ENCODE assay signal across 16 cellular contexts in the genomic region with DNA sequence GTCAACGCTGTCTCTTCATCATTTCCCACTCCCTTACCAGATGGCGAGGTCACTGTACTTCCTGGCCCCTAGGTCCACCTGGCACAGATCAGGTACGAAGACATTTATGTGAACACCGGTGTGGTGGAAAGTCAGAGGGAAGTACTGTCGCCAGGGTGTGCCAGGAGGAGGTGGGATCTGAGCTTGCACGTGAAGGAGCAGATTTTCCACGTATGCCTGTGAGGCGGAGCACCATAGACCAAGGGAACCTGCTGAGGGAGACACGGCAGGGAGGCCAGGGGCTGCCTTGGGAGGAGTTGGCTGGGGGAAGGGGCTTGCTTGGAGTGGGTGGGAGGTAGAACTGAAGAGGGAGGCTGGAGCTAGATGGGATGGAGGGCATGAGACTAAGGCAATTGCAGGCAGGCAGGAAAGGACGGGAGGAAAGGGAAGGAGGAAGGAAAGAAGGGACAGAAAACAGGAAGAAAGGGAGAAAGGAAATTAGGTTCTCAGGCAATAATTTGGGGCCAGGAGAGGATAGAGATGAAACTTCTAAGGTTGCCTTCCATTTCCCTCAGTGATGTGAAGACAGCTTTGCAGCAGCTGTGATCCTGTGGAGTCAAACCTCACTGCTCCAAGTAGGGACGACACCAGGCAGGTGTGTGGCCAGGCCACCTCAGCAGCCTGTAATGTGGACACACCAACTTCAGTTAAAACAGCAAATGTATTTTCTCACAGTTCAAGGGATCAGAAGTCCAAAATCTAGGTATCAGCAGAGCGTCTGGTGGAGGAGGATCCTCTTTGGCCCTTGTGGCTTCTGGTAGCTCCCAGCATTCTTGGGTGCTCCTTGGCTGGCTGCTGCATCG. TPM values are rescaled to one million over a fixed set of nuclear protein-coding genes. Genes with fewer than 3 reads are reported as not detected.
A peak's percentile ranks its signal among the peaks of the same experiment; 100 is the strongest.
DNase-seq lines count a peak whose midpoint lies in the region; ATAC-seq, FAIRE-seq and TF ChIP-seq lines count a peak whose summit lies in the region.
"Had no signal": no experiment of that assay in that cellular context is flagged by ENCODE, and none has a peak within 500 bp of the region (broad histone marks: within the 10 kb centered on the region; RNA-seq: fewer than 3 reads in every experiment).

No MANE protein-coding gene starts in this region.

- H3K4me3 ChIP-seq in PC-9: no peak overlapping the region
- H3K4me3 ChIP-seq: dorsolateral prefrontal cortex, heart right ventricle, pancreas, skin epidermis had no signal

- BruUV-seq in PC-9 (replicated peaks; lab: Mats Ljungman, UMichigan): no TSS peak

- TF ChIP-seq CTCF in PC-9 (conservative IDR thresholded peaks at IDR 0.05) (no peak), D721Med (IDR thresholded peaks at IDR 0.05; ENCODE audit: insufficient read depth, missing control alignments) (no peak)

- no peaks in the 10 kb centered on the region for H3K9me3 ChIP-seq in PC-9 (ENCODE audit: insufficient read depth, low read depth)
- H3K9me3 ChIP-seq: heart right ventricle, pancreas had no signal

- peaks cover 28% of the 10 kb centered on the region for H3K4me1 ChIP-seq in PC-9 (replicated peaks; ENCODE audit: insufficient read depth)

- DNase-seq in activated naive CD4-positive, alpha-beta T cell treated with anti-CD3 and anti-CD28 coated beads, Interleukin-2, amount 10 ng/mL, durations not matched to agents 7 days and 5 days: no peak
- no peak for DNase-seq in activated naive CD4-positive, alpha-beta T cell treated with anti-CD3 and anti-CD28 coated beads, Interleukin-2, amount 50 U/mL, for 16 hours
- no peak for DNase-seq in PC-9
- DNase-seq in effector memory CD8-positive, alpha-beta T cell: no peak
- DNase-seq in stimulated activated effector memory CD8-positive, alpha-beta T cell treated with anti-CD3 and anti-CD28 coated beads, Interleukin-12 subunit alpha, Interleukin-12 subunit beta, amount 100 ng/mL, for 72 hours (ENCODE audit: low spot score in 2 of 2): no peak
- DNase-seq in NOMO-1 treated with dmso at 0.1 percent for 144 hours (lab: John Stamatoyannopoulos, UW; ENCODE audit: unreplicated experiment): no peak
- no peak for DNase-seq in NCI-H69 (lab: John Stamatoyannopoulos, UW)
- no peak for DNase-seq in D721Med (ENCODE audit: insufficient read length, low spot score)
- DNase-seq: brain microvascular endothelial cell, dorsolateral prefrontal cortex, heart right ventricle, midbrain, NCI-H2107, NCI-H82 had no signal

- peaks cover 44% of the 10 kb centered on the region for H3F3A ChIP-seq in PC-9 (ENCODE audit: insufficient read depth, low read depth)

- H3K4me3 Mint-ChIP-seq in activated naive CD4-positive, alpha-beta T cell treated with anti-CD3 and anti-CD28 coated beads, Interleukin-2, amount 10 ng/mL, durations not matched to agents 7 days and 5 days: peak overlapping the region; percentile 9
- H3K4me3 Mint-ChIP-seq in effector memory CD8-positive, alpha-beta T cell: no peak overlapping the region
- H3K4me3 Mint-ChIP-seq in stimulated activated effector memory CD8-positive, alpha-beta T cell treated with anti-CD3 and anti-CD28 coated beads, Interleukin-12 subunit alpha, Interleukin-12 subunit beta, amount 100 ng/mL, for 72 hours: no peak overlapping the region

- H3K27me3 ChIP-seq in PC-9 (ENCODE audit: insufficient read depth, low read depth): no peaks in the 10 kb centered on the region
- H3K27me3 ChIP-seq: brain microvascular endothelial cell, dorsolateral prefrontal cortex, heart right ventricle, pancreas had no signal

- H3K36me3 Mint-ChIP-seq in activated naive CD4-positive, alpha-beta T cell treated with anti-CD3 and anti-CD28 coated beads, Interleukin-2, amount 10 ng/mL, durations not matched to agents 7 days and 5 days: peaks cover 61% of the 10 kb centered on the region
- H3K36me3 Mint-ChIP-seq in effector memory CD8-positive, alpha-beta T cell (ENCODE audit: insufficient read depth): peaks cover 35% of the 10 kb centered on the region
- peaks cover 46% of the 10 kb centered on the region for H3K36me3 Mint-ChIP-seq in stimulated activated effector memory CD8-positive, alpha-beta T cell treated with anti-CD3 and anti-CD28 coated beads, Interleukin-12 subunit alpha, Interleukin-12 subunit beta, amount 100 ng/mL, for 72 hours

- H3K27ac Mint-ChIP-seq in activated naive CD4-positive, alpha-beta T cell treated with anti-CD3 and anti-CD28 coated beads, Interleukin-2, amount 10 ng/mL, durations not matched to agents 7 days and 5 days: peak overlapping the region; percentile 94
- H3K27ac Mint-ChIP-seq in effector memory CD8-positive, alpha-beta T cell: peak overlapping the region; percentile 92 to 96
- peak overlapping the region; percentile 94 for H3K27ac Mint-ChIP-seq in stimulated activated effector memory CD8-positive, alpha-beta T cell treated with anti-CD3 and anti-CD28 coated beads, Interleukin-12 subunit alpha, Interleukin-12 subunit beta, amount 100 ng/mL, for 72 hours

- H3K36me3 ChIP-seq in PC-9 (ENCODE audit: low read depth): peaks cover 9% of the 10 kb centered on the region; the same call in 1 of the 2 replicates

- POLR2A ChIA-PET in PC-9 (lab: Charles Lee; ENCODE audit: unreplicated experiment): interaction anchor here (0.8 kb wide), 1 partner anchor 456 kb away, joined by 3 read pairs; a partner anchor contains a TSS

- no peak for FAIRE-seq in D721Med (lab: Jason Lieb, UNC)
- FAIRE-seq: pancreas had no signal

- no peak for ATAC-seq in effector memory CD8-positive, alpha-beta T cell (replicated peaks)
- ATAC-seq in stimulated activated effector memory CD8-positive, alpha-beta T cell treated with anti-CD3 and anti-CD28 coated beads, Interleukin-12 subunit alpha, Interleukin-12 subunit beta, amount 100 ng/mL, for 72 hours: no peak
- ATAC-seq: pancreas had no signal

- intact Hi-C loops in PC-9 (cut with micrococcal nuclease; ENCODE audit: unreplicated experiment): loop anchor here (5.0 kb wide), 2 partner anchors 66 to 126 kb away; a partner anchor contains a TSS

- peaks cover 84% of the 10 kb centered on the region for H3K4me1 Mint-ChIP-seq in activated naive CD4-positive, alpha-beta T cell treated with anti-CD3 and anti-CD28 coated beads, Interleukin-2, amount 10 ng/mL, durations not matched to agents 7 days and 5 days
- peaks cover 11 to 29% of the 10 kb centered on the region in 2 donors for H3K4me1 Mint-ChIP-seq in effector memory CD8-positive, alpha-beta T cell (ENCODE audit: low read depth in 2 of 2)
- peaks cover 33% of the 10 kb centered on the region for H3K4me1 Mint-ChIP-seq in stimulated activated effector memory CD8-positive, alpha-beta T cell treated with anti-CD3 and anti-CD28 coated beads, Interleukin-12 subunit alpha, Interleukin-12 subunit beta, amount 100 ng/mL, for 72 hours

- H3K9me3 Mint-ChIP-seq in activated naive CD4-positive, alpha-beta T cell treated with anti-CD3 and anti-CD28 coated beads, Interleukin-2, amount 10 ng/mL, durations not matched to agents 7 days and 5 days: no peaks in the 10 kb centered on the region
- H3K9me3 Mint-ChIP-seq in effector memory CD8-positive, alpha-beta T cell: no peaks in the 10 kb centered on the region
- H3K9me3 Mint-ChIP-seq in stimulated activated effector memory CD8-positive, alpha-beta T cell treated with anti-CD3 and anti-CD28 coated beads, Interleukin-12 subunit alpha, Interleukin-12 subunit beta, amount 100 ng/mL, for 72 hours: no peaks in the 10 kb centered on the region

- H3K9me2 ChIP-seq in PC-9 (ENCODE audit: insufficient read depth): no peaks in the 10 kb centered on the region

- no peak overlapping the region for H2AFZ ChIP-seq in PC-9

- no peaks in the 10 kb centered on the region for H3K27me3 Mint-ChIP-seq in activated naive CD4-positive, alpha-beta T cell treated with anti-CD3 and anti-CD28 coated beads, Interleukin-2, amount 10 ng/mL, durations not matched to agents 7 days and 5 days
- H3K27me3 Mint-ChIP-seq in effector memory CD8-positive, alpha-beta T cell: no peaks in the 10 kb centered on the region

- H4K20me1 ChIP-seq in PC-9 (ENCODE audit: insufficient read depth): no peaks in the 10 kb centered on the region; the same call in 1 of the 2 replicates

- CTCF ChIA-PET in activated naive CD4-positive, alpha-beta T cell treated with anti-CD3 and anti-CD28 coated beads, Interleukin-2, amount 10 ng/mL, durations not matched to agents 7 days and 5 days (lab: Charles Lee): interaction anchor here (2.0 to 6.0 kb wide), 3 partner anchors 7 to 65 kb away, joined by 7 to 38 read pairs (median 21); no protein-coding TSS in a partner anchor
- CTCF ChIA-PET in PC-9 (lab: Charles Lee): interaction anchor here (0.6 kb wide), 1 partner anchor 63 kb away, joined by 9 read pairs; no protein-coding TSS in a partner anchor

- H3K79me2 ChIP-seq in PC-9 (ENCODE audit: low read depth): no peaks in the 10 kb centered on the region

- H3K27ac ChIP-seq in PC-9: peak overlapping the region; percentile 73; the same call in 1 of the 2 replicates
- H3K27ac ChIP-seq: brain microvascular endothelial cell, pancreas had no signal

- H3K4me2 ChIP-seq in PC-9: no peak overlapping the region

RNA-seq across cellular contexts. Expression of a gene that starts 46.8 kb away (rescaled TPM):
- total RNA-seq in PC-9 (2021): 176 and 180 TPM in 2 replicates
